ENCODE assay signal across 11 cellular contexts in the genomic region with DNA sequence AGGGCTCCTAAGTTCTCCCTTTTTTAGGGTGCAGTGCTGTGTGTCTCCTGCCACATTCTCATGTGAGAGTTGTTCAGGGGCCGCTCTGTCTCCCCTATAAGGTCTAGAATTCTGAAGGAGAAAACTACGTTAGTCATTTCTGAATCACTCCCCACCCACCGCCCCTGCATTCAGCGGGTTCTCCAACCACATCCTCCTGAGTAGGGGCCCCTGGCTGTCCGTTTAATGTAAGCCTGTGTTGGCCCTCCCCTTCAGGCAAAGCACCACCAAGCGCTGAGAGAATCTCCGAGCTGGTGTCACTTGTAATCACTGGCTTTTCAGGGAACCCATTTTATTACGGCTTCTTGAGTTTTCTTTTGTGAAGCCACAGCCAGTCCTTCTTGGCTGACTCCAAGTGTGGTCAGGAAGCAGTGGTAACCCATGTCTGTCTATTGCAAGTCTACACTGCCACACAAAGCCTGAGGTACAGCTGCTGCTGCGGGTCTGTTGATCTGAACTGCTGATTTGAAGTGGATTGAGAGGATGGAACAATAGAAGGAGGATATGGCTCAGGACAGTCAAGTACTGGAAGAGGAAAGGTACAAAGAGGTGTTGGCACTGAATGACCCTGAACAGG. TPM values are rescaled to one million over a fixed set of nuclear protein-coding genes. Genes with fewer than 3 reads are reported as not detected.
DNase-seq lines count a peak whose midpoint lies in the region; ATAC-seq and TF ChIP-seq lines count a peak whose summit lies in the region.
"Had no signal": no experiment of that assay in that cellular context is flagged by ENCODE, and none has a peak within 500 bp of the region (broad histone marks: within the 10 kb centered on the region; RNA-seq: fewer than 3 reads in every experiment).

No MANE protein-coding gene starts in this region.

- peaks cover 10 to 11% of the 10 kb centered on the region in 2 donors for H3K4me1 ChIP-seq in naive thymus-derived CD4-positive, alpha-beta T cell (ENCODE audit: control insufficient read depth in 2 of 2, insufficient read depth in 2 of 2, low read length in 2 of 2)
- H3K4me1 ChIP-seq in tibial artery (no peaks in the 10 kb centered on the region), gastroesophageal sphincter (no peaks in the 10 kb centered on the region), foreskin keratinocyte (no peaks in the 10 kb centered on the region)
- H3K4me1 ChIP-seq: A549 had no signal

- H3K9me3 ChIP-seq in naive thymus-derived CD4-positive, alpha-beta T cell (ENCODE audit: control insufficient read depth in 2 of 3, low read length in 3 of 3) = peaks cover 0 to 12% (median 0%) of the 10 kb centered on the region in 3 experiments
- H3K9me3 ChIP-seq in tibial artery (no peaks in the 10 kb centered on the region), gastroesophageal sphincter (peaks cover 0 to 19% (median 0%) of the 10 kb centered on the region in 3 donors)
- H3K9me3 ChIP-seq: A549 had no signal

- H3K4me1 Mint-ChIP-seq in activated CD4-positive, alpha-beta memory T cell treated with anti-CD3 and anti-CD28 coated beads for 36 hours (ENCODE audit: low read depth) = peaks cover 38% of the 10 kb centered on the region
- H3K4me1 Mint-ChIP-seq in naive thymus-derived CD4-positive, alpha-beta T cell = peaks cover 7 to 43% (median 24%) of the 10 kb centered on the region in 7 donors

- H3K36me3 ChIP-seq in naive thymus-derived CD4-positive, alpha-beta T cell (ENCODE audit: control insufficient read depth in 2 of 3, insufficient read depth in 3 of 3, low read length in 3 of 3) = no peaks in the 10 kb centered on the region
- H3K36me3 ChIP-seq in tibial artery (no peaks in the 10 kb centered on the region), gastroesophageal sphincter (no peaks in the 10 kb centered on the region)

- peaks cover 9% of the 10 kb centered on the region for H3K36me3 Mint-ChIP-seq in activated CD4-positive, alpha-beta memory T cell treated with anti-CD3 and anti-CD28 coated beads for 36 hours
- H3K36me3 Mint-ChIP-seq in naive thymus-derived CD4-positive, alpha-beta T cell = peaks cover 0 to 38% (median 9%) of the 10 kb centered on the region in 5 donors

- TF ChIP-seq POLR2A in gastroesophageal sphincter (IDR thresholded peaks at IDR 0.05) = no peak

- H3K4me3 Mint-ChIP-seq in activated CD4-positive, alpha-beta memory T cell treated with anti-CD3 and anti-CD28 coated beads for 36 hours = peak overlapping the region; percentile 61
- peak overlapping the region; percentile 20 to 79 (median 58) for H3K4me3 Mint-ChIP-seq in naive thymus-derived CD4-positive, alpha-beta T cell

- intact Hi-C loops in activated CD4-positive, alpha-beta memory T cell treated with anti-CD3 and anti-CD28 coated beads for 36 hours (cut with micrococcal nuclease) = loop anchor here (1.0 to 2.0 kb wide), 5 partner anchors 23 to 902 kb away; partner anchors contain the start of genes CCNT2 and MCM6
- intact Hi-C loops in naive thymus-derived CD4-positive, alpha-beta T cell (cut with micrococcal nuclease) = loop anchor here in 1 of 2 donors (2.0 kb wide), 1 partner anchor 21 kb away; no protein-coding TSS in a partner anchor
- intact Hi-C loops in tibial artery (cut with DNase I; ENCODE audit: low total_unique reads) = no loop called here

- H3K4me3 ChIP-seq in naive thymus-derived CD4-positive, alpha-beta T cell (ENCODE audit: low read length) = peak overlapping the region; percentile 13
- no peak overlapping the region for H3K4me3 ChIP-seq in tibial artery
- H3K4me3 ChIP-seq in gastroesophageal sphincter = no peak overlapping the region
- H3K4me3 ChIP-seq: A549 had no signal

- DNase-seq in NCI-H748 (lab: John Stamatoyannopoulos, UW; ENCODE audit: unreplicated experiment) (peak; percentile 2), NCI-H748 treated with DMSO at 0.1 percent for 48 hours (lab: John Stamatoyannopoulos, UW) (no peak), tibial artery (no peak), foreskin keratinocyte (no peak)
- peak; percentile 94 for DNase-seq in activated CD4-positive, alpha-beta memory T cell treated with anti-CD3 and anti-CD28 coated beads for 36 hours
- DNase-seq in naive thymus-derived CD4-positive, alpha-beta T cell = peak in 8 of 9 donors; percentile 17 to 84 (median 42)

- no peaks in the 10 kb centered on the region for H3K27me3 Mint-ChIP-seq in activated CD4-positive, alpha-beta memory T cell treated with anti-CD3 and anti-CD28 coated beads for 36 hours
- H3K27me3 Mint-ChIP-seq in naive thymus-derived CD4-positive, alpha-beta T cell = no peaks in the 10 kb centered on the region

- peaks cover 12% of the 10 kb centered on the region for H3K9me3 Mint-ChIP-seq in activated CD4-positive, alpha-beta memory T cell treated with anti-CD3 and anti-CD28 coated beads for 36 hours
- H3K9me3 Mint-ChIP-seq in naive thymus-derived CD4-positive, alpha-beta T cell = peaks cover 0 to 16% (median 9%) of the 10 kb centered on the region in 11 donors

- ATAC-seq in HG03520 (IDR thresholded peaks at IDR 0.05; ENCODE audit: unreplicated experiment) = peak; percentile 88
- peak; percentile 79 for ATAC-seq in naive thymus-derived CD4-positive, alpha-beta T cell
- no peak for ATAC-seq in gastroesophageal sphincter
- no peak for ATAC-seq in foreskin keratinocyte

- TF ChIP-seq CTCF in tibial artery (IDR thresholded peaks at IDR 0.05) (no peak), gastroesophageal sphincter (IDR thresholded peaks at IDR 0.05) (no peak), foreskin keratinocyte (conservative IDR thresholded peaks at IDR 0.05) (no peak)

- CTCF ChIA-PET in activated CD4-positive, alpha-beta memory T cell treated with anti-CD3 and anti-CD28 coated beads for 36 hours (lab: Charles Lee) = interaction anchor here (0.6 to 11.1 kb wide), 8 partner anchors 12 to 566 kb away, joined by 3 to 77 read pairs (median 3); no protein-coding TSS in a partner anchor
- CTCF ChIA-PET in naive thymus-derived CD4-positive, alpha-beta T cell (lab: Charles Lee) = interaction anchor here (0.8 kb wide), 1 partner anchor 564 kb away, joined by 4 read pairs; no protein-coding TSS in a partner anchor

- H3K27me3 ChIP-seq in naive thymus-derived CD4-positive, alpha-beta T cell (ENCODE audit: control insufficient read depth in 2 of 2, insufficient read depth in 2 of 2, low read length in 2 of 2) = no peaks in the 10 kb centered on the region
- H3K27me3 ChIP-seq in tibial artery (no peaks in the 10 kb centered on the region), gastroesophageal sphincter (peaks cover 5% of the 10 kb centered on the region), foreskin keratinocyte (peaks cover 4% of the 10 kb centered on the region)

- POLR2A ChIA-PET in activated CD4-positive, alpha-beta memory T cell treated with anti-CD3 and anti-CD28 coated beads for 36 hours (lab: Charles Lee) = interaction anchor here (1.0 to 1.5 kb wide), 2 partner anchors 20 to 56 kb away, joined by 3 to 11 read pairs; partner anchors contain the start of gene MCM6
- POLR2A ChIA-PET in naive thymus-derived CD4-positive, alpha-beta T cell (lab: Charles Lee) = no interaction called here

- no peak overlapping the region for H3K27ac ChIP-seq in naive thymus-derived CD4-positive, alpha-beta T cell (ENCODE audit: low read depth, low read length)
- no peak overlapping the region for H3K27ac ChIP-seq in tibial artery
- no peak overlapping the region for H3K27ac ChIP-seq in gastroesophageal sphincter
- H3K27ac ChIP-seq in foreskin keratinocyte = no peak overlapping the region
- H3K27ac ChIP-seq: A549, VCaP had no signal

- WGBS in gastroesophageal sphincter (ENCODE audit: low coverage in 1 of 2), 2 donors = 69% methylated on average over 9 of the region's 9 CpGs; no CpG with 5 or more reads in 1 of the 2 donors

- no peak for TF ChIP-seq EP300 in gastroesophageal sphincter (IDR thresholded peaks at IDR 0.05)

- H3K27ac Mint-ChIP-seq in activated CD4-positive, alpha-beta memory T cell treated with anti-CD3 and anti-CD28 coated beads for 36 hours = peak overlapping the region; percentile 78
- peak overlapping the region in 7 of 9 donors; percentile 9 to 81 (median 47) for H3K27ac Mint-ChIP-seq in naive thymus-derived CD4-positive, alpha-beta T cell

RNA-seq across cellular contexts. Expression of gene LCT, which starts 16.9 kb away (rescaled TPM):
- under 1 TPM; 0.02 to 0.05 TPM for total RNA-seq in activated CD4-positive, alpha-beta memory T cell treated with anti-CD3 and anti-CD28 coated beads for 36 hours
- total RNA-seq in naive thymus-derived CD4-positive, alpha-beta T cell = under 1 TPM in 3 of 5 experiments, not detected in 2; 0.05 to 0.68 (median 0.05) TPM
- polyA plus RNA-seq in naive thymus-derived CD4-positive, alpha-beta T cell = not detected
- total RNA-seq in gastroesophageal sphincter (not detected), foreskin keratinocyte (not detected in 2 replicates)
- polyA plus RNA-seq in foreskin keratinocyte = not detected in 2 replicates
- total RNA-seq: pulmonary artery endothelial cell had no signal

RNA-seq across cellular contexts. Expression of gene MCM6, which starts 56.1 kb away (rescaled TPM):
- 100 to 1,000 TPM; 280 to 284 TPM for total RNA-seq in activated CD4-positive, alpha-beta memory T cell treated with anti-CD3 and anti-CD28 coated beads for 36 hours
- 100 to 1,000 TPM in 1 of 5 experiments, 10 to 100 TPM in 4; 12.1 to 105 (median 21.6) TPM for total RNA-seq in naive thymus-derived CD4-positive, alpha-beta T cell
- 10 to 100 TPM; 15.0 to 18.5 TPM for polyA plus RNA-seq in naive thymus-derived CD4-positive, alpha-beta T cell
- total RNA-seq in gastroesophageal sphincter = 10 to 100 TPM in 1 of 4 donors, 1 to 10 TPM in 3; 8.2 to 10.1 (median 9.8) TPM
- 51.7 and 54.3 TPM in 2 replicates for total RNA-seq in foreskin keratinocyte
- polyA plus RNA-seq in foreskin keratinocyte = 36.0 and 38.3 TPM in 2 replicates

Comparison
In these comparisons a context has a peak if more than half of its experiments do, and no peak if none do; other contexts are left out.
1. DNase-seq: peak in NCI-H748 (single experiment), activated CD4-positive, alpha-beta memory T cell treated with anti-CD3 and anti-CD28 coated beads for 36 hours (single experiment) and naive thymus-derived CD4-positive, alpha-beta T cell (8 of 9); none in NCI-H748 treated with DMSO at 0.1 percent for 48 hours (single experiment), tibial artery (0 of 2) and foreskin keratinocyte (0 of 2).
2. ATAC-seq: peak in HG03520 (single experiment) and naive thymus-derived CD4-positive, alpha-beta T cell (single experiment); none in gastroesophageal sphincter (single experiment) and foreskin keratinocyte (single experiment).